ENCODE assay signal across 1 cellular context in the genomic region with DNA sequence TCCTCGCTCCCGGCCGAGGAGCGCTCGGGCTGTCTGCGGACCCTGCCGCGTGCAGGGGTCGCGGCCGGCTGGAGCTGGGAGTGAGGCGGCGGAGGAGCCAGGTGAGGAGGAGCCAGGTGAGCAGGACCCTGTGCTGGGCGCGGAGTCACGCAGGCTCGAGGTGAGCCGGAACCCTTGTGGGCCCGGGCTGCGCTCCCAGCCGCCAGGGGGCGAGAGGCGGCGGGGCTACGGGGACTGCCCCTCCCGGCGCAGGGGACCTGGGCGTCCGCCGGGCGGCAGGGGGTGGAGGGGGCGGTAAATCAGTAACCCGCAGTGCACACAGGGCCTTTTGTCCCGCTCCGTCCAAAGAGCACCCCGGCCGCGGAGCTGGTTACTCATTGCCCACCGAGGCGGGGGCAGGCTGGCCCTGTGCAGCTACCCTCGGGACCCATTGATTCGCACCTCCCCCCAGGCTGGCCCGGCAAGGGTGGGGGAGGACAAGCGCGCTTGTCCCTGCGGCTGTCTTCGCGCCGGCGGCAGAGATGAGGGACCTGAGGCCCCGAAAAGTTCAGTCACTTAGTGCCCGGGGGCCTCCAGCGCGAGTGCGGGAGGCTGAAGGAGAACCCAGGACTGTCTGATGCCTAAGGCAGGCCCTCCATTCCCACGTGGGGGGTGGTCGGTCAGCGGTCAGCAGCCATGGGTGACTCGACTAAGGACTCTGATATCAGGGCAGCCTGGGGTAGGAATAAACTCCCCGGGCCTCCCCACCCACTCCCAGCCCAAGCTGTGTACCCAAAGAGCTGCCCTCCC.
TF ChIP-seq lines count a peak whose summit lies in the region.

No MANE protein-coding gene starts in this region.

TF ChIP-seq in GM12878, 131 proteins besides CTCF, POLR2A, EP300 and RAD21:
- TF ChIP-seq, protein P1, sequence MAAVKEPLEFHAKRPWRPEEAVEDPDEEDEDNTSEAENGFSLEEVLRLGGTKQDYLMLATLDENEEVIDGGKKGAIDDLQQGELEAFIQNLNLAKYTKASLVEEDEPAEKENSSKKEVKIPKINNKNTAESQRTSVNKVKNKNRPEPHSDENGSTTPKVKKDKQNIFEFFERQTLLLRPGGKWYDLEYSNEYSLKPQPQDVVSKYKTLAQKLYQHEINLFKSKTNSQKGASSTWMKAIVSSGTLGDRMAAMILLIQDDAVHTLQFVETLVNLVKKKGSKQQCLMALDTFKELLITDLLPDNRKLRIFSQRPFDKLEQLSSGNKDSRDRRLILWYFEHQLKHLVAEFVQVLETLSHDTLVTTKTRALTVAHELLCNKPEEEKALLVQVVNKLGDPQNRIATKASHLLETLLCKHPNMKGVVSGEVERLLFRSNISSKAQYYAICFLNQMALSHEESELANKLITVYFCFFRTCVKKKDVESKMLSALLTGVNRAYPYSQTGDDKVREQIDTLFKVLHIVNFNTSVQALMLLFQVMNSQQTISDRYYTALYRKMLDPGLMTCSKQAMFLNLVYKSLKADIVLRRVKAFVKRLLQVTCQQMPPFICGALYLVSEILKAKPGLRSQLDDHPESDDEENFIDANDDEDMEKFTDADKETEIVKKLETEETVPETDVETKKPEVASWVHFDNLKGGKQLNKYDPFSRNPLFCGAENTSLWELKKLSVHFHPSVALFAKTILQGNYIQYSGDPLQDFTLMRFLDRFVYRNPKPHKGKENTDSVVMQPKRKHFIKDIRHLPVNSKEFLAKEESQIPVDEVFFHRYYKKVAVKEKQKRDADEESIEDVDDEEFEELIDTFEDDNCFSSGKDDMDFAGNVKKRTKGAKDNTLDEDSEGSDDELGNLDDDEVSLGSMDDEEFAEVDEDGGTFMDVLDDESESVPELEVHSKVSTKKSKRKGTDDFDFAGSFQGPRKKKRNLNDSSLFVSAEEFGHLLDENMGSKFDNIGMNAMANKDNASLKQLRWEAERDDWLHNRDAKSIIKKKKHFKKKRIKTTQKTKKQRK (IDR thresholded peaks at IDR 0.05; ENCODE audit: low read depth, low read length): no peak
- TF ChIP-seq BACH1 (IDR thresholded peaks at IDR 0.05; ENCODE audit: borderline replicate concordance): 0 out of 2 replicates have a peak, but pooled peaks have one; percentile 31
- peak; percentile 78 for TF ChIP-seq IKZF1 (conservative IDR thresholded peaks at IDR 0.05)
- TF ChIP-seq, protein P2, sequence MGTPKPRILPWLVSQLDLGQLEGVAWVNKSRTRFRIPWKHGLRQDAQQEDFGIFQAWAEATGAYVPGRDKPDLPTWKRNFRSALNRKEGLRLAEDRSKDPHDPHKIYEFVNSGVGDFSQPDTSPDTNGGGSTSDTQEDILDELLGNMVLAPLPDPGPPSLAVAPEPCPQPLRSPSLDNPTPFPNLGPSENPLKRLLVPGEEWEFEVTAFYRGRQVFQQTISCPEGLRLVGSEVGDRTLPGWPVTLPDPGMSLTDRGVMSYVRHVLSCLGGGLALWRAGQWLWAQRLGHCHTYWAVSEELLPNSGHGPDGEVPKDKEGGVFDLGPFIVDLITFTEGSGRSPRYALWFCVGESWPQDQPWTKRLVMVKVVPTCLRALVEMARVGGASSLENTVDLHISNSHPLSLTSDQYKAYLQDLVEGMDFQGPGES (IDR thresholded peaks at IDR 0.05): no peak
- peak; percentile 51; the same call in 1 of the 2 replicates for TF ChIP-seq DPF2 (IDR thresholded peaks at IDR 0.05)
- TF ChIP-seq CEBPB (IDR thresholded peaks at IDR 0.05; ENCODE audit: borderline replicate concordance in 1 of 2, low read depth in 2 of 2, low read length in 2 of 2): no peak
- no peak for TF ChIP-seq TBL1XR1 (IDR thresholded peaks at IDR 0.05; ENCODE audit: low read depth, low read length)
- peak in 1 of 2 experiments; percentile 37; a peak in 1 of 3 replicates for TF ChIP-seq EGR1 (IDR thresholded peaks at IDR 0.05; ENCODE audit: borderline replicate concordance in 1 of 2, low read depth in 2 of 2, low read length in 2 of 2)
- no peak for TF ChIP-seq ESRRA (IDR thresholded peaks at IDR 0.05; ENCODE audit: low read length)
- peak in 1 of 2 experiments; percentile 31; a peak in 1 of 4 replicates for TF ChIP-seq BHLHE40 (IDR thresholded peaks at IDR 0.05; ENCODE audit: borderline replicate concordance in 1 of 2, low read depth in 2 of 2, low read length in 1 of 2)
- TF ChIP-seq, protein P3, sequence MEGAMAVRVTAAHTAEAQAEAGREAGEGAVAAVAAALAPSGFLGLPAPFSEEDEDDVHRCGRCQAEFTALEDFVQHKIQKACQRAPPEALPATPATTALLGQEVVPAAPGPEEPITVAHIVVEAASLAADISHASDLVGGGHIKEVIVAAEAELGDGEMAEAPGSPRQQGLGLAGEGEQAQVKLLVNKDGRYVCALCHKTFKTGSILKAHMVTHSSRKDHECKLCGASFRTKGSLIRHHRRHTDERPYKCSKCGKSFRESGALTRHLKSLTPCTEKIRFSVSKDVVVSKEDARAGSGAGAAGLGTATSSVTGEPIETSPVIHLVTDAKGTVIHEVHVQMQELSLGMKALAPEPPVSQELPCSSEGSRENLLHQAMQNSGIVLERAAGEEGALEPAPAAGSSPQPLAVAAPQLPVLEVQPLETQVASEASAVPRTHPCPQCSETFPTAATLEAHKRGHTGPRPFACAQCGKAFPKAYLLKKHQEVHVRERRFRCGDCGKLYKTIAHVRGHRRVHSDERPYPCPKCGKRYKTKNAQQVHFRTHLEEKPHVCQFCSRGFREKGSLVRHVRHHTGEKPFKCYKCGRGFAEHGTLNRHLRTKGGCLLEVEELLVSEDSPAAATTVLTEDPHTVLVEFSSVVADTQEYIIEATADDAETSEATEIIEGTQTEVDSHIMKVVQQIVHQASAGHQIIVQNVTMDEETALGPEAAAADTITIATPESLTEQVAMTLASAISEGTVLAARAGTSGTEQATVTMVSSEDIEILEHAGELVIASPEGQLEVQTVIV (IDR thresholded peaks at IDR 0.05; ENCODE audit: borderline replicate concordance, partially characterized antibody): no peak
- TF ChIP-seq SMARCA5 (IDR thresholded peaks at IDR 0.05): peak; percentile 53; the same call in 1 of the 2 replicates
- peak; percentile 32 for TF ChIP-seq MEF2B (IDR thresholded peaks at IDR 0.05; ENCODE audit: partially characterized antibody, poor library complexity, severe bottlenecking)
- TF ChIP-seq MYC (IDR thresholded peaks at IDR 0.05; ENCODE audit: insufficient read depth, insufficient read length, insufficient replicate concordance, low read length, severe bottlenecking): no peak
- TF ChIP-seq ZBED1 (IDR thresholded peaks at IDR 0.05; ENCODE audit: borderline replicate concordance): no peak
- no peak for TF ChIP-seq POLR2AphosphoS2 (IDR thresholded peaks at IDR 0.05; ENCODE audit: low read depth, low read length)
- TF ChIP-seq, protein P4, sequence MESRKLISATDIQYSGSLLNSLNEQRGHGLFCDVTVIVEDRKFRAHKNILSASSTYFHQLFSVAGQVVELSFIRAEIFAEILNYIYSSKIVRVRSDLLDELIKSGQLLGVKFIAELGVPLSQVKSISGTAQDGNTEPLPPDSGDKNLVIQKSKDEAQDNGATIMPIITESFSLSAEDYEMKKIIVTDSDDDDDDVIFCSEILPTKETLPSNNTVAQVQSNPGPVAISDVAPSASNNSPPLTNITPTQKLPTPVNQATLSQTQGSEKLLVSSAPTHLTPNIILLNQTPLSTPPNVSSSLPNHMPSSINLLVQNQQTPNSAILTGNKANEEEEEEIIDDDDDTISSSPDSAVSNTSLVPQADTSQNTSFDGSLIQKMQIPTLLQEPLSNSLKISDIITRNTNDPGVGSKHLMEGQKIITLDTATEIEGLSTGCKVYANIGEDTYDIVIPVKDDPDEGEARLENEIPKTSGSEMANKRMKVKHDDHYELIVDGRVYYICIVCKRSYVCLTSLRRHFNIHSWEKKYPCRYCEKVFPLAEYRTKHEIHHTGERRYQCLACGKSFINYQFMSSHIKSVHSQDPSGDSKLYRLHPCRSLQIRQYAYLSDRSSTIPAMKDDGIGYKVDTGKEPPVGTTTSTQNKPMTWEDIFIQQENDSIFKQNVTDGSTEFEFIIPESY (IDR thresholded peaks at IDR 0.05): peak; percentile 82; the same call in 1 of the 2 replicates
- peak; percentile 36; the same call in 1 of the 2 replicates for TF ChIP-seq NR2F1 (conservative IDR thresholded peaks at IDR 0.05)
- TF ChIP-seq GATAD2B (conservative IDR thresholded peaks at IDR 0.05; ENCODE audit: low read depth): 0 out of 2 replicates have a peak, but pooled peaks have one; percentile 44
